ENCODE assay signal across 8 cellular contexts in genomic region chr4:140149851-140150635, GRCh38. TPM values are rescaled to one million over a fixed set of nuclear protein-coding genes. Genes with fewer than 3 reads are reported as not detected.
DNase-seq lines count a peak whose midpoint lies in the region; ATAC-seq and TF ChIP-seq lines count a peak whose summit lies in the region.

No MANE protein-coding gene starts in this region.

- H3F3A ChIP-seq in neural progenitor cell (ENCODE audit: low read depth), result peaks cover 46% of the 10 kb centered on the region

- H3K27me3 Mint-ChIP-seq in Calu3 (ENCODE audit: unreplicated experiment) (no peaks in the 10 kb centered on the region), neural progenitor cell (ENCODE audit: insufficient read depth, low read depth) (peaks cover 6% of the 10 kb centered on the region)
- H3K27me3 Mint-ChIP-seq in activated naive CD4-positive, alpha-beta T cell treated with anti-CD3 and anti-CD28 coated beads for 36 hours (ENCODE audit: low read depth), result peaks cover 20% of the 10 kb centered on the region

- no peak overlapping the region for H3K9ac ChIP-seq in neural progenitor cell

- no peak for TF ChIP-seq CTCF in Calu3 (IDR thresholded peaks at IDR 0.05; ENCODE audit: unreplicated experiment)
- TF ChIP-seq CTCF in gastroesophageal sphincter (IDR thresholded peaks at IDR 0.05), result peak in 3 of 4 experiments; percentile 18 to 53 (median 50)
- no peak for TF ChIP-seq CTCF in neural progenitor cell (IDR thresholded peaks at IDR 0.05)
- TF ChIP-seq CTCF in testis (IDR thresholded peaks at IDR 0.05), result peak in 2 of 3 experiments; percentile 18 to 42

- H3K4me3 ChIP-seq in gastroesophageal sphincter (peak overlapping the region; percentile 59 to 86), neural progenitor cell (peak overlapping the region; percentile 92), testis (peak overlapping the region; percentile 73 to 96)

- no peaks in the 10 kb centered on the region for H3K9me3 Mint-ChIP-seq in Calu3 (ENCODE audit: low read depth, unreplicated experiment)
- no peaks in the 10 kb centered on the region for H3K9me3 Mint-ChIP-seq in activated naive CD4-positive, alpha-beta T cell treated with anti-CD3 and anti-CD28 coated beads for 36 hours
- no peaks in the 10 kb centered on the region for H3K9me3 Mint-ChIP-seq in neural progenitor cell

- H3K4me1 Mint-ChIP-seq in Calu3 (ENCODE audit: low read depth, unreplicated experiment) (peaks cover 9% of the 10 kb centered on the region), neural progenitor cell (peaks cover 40% of the 10 kb centered on the region)
- H3K4me1 Mint-ChIP-seq in activated naive CD4-positive, alpha-beta T cell treated with anti-CD3 and anti-CD28 coated beads for 36 hours (ENCODE audit: low read depth), result peaks cover 15% of the 10 kb centered on the region

- H3K4me1 ChIP-seq in gastroesophageal sphincter, result peaks cover 0 to 17% (median 0%) of the 10 kb centered on the region in 3 donors
- H3K4me1 ChIP-seq in neural progenitor cell, result peaks cover 32% of the 10 kb centered on the region
- H3K4me1 ChIP-seq in testis, result no peaks in the 10 kb centered on the region

- ATAC-seq in gastroesophageal sphincter (no peak), GM18858 (IDR thresholded peaks at IDR 0.05; ENCODE audit: unreplicated experiment) (no peak)

- CTCF ChIA-PET in Calu3 (lab: Charles Lee), result interaction anchor here (0.7 to 2.0 kb wide), 8 partner anchors 9 to 155 kb away, joined by 3 to 10 read pairs (median 5); no protein-coding TSS in a partner anchor
- CTCF ChIA-PET in activated naive CD4-positive, alpha-beta T cell treated with anti-CD3 and anti-CD28 coated beads for 36 hours (lab: Charles Lee), result interaction anchor here (1.0 to 1.2 kb wide), 4 partner anchors 10 to 72 kb away, joined by 3 to 5 read pairs (median 4); no protein-coding TSS in a partner anchor

- WGBS in gastroesophageal sphincter (ENCODE audit: low coverage in 1 of 2), 2 donors, result 1 to 6% methylated on average over 2 to 9 of the region's 20 CpGs
- 1% methylated on average over 19 to 20 of the region's 20 CpGs for WGBS in testis, 2 donors

- H3K4me3 Mint-ChIP-seq in Calu3 (ENCODE audit: low read depth, unreplicated experiment) (peak overlapping the region; percentile 90), neural progenitor cell (peak overlapping the region; percentile 95)
- H3K4me3 Mint-ChIP-seq in activated naive CD4-positive, alpha-beta T cell treated with anti-CD3 and anti-CD28 coated beads for 36 hours, result peak overlapping the region; percentile 82

- intact Hi-C loops in Calu3 (cut with micrococcal nuclease; ENCODE audit: unreplicated experiment), result loop anchor here (2.0 to 10.0 kb wide), 3 partner anchors 53 to 175 kb away; no protein-coding TSS in a partner anchor
- intact Hi-C loops in activated naive CD4-positive, alpha-beta T cell treated with anti-CD3 and anti-CD28 coated beads for 36 hours (cut with micrococcal nuclease), result loop anchor here (1.0 to 5.0 kb wide), 4 partner anchors 34 to 973 kb away; partner anchors contain the start of genes ELF2, NAA15 and NDUFC1
- intact Hi-C loops in testis (cut with DNase I; ENCODE audit: low total_unique reads), result loop anchor here (5.0 kb wide), 3 partner anchors 102 to 413 kb away; no protein-coding TSS in a partner anchor

- no peak for TF ChIP-seq POLR2A in gastroesophageal sphincter (IDR thresholded peaks at IDR 0.05)
- no peak for TF ChIP-seq POLR2A in testis (IDR thresholded peaks at IDR 0.05)

- H3K9me3 ChIP-seq in gastroesophageal sphincter, result no peaks in the 10 kb centered on the region
- H3K9me3 ChIP-seq in neural progenitor cell (ENCODE audit: low read depth), result no peaks in the 10 kb centered on the region
- H3K9me3 ChIP-seq in testis, result no peaks in the 10 kb centered on the region

- H3K36me3 Mint-ChIP-seq in Calu3 (ENCODE audit: insufficient read depth, unreplicated experiment) (peaks cover 47% of the 10 kb centered on the region), neural progenitor cell (no peaks in the 10 kb centered on the region)
- H3K36me3 Mint-ChIP-seq in activated naive CD4-positive, alpha-beta T cell treated with anti-CD3 and anti-CD28 coated beads for 36 hours (ENCODE audit: low read depth), result no peaks in the 10 kb centered on the region

- TSS peak; percentile 38 for BruUV-seq in Calu3 (replicated peaks; lab: Mats Ljungman, UMichigan)

- H4K20me1 ChIP-seq in neural progenitor cell (ENCODE audit: low read depth), result peaks cover 9% of the 10 kb centered on the region

- peaks cover 59% of the 10 kb centered on the region for H3K79me2 ChIP-seq in neural progenitor cell (ENCODE audit: low read depth)

- no peaks in the 10 kb centered on the region for H3K27me3 ChIP-seq in gastroesophageal sphincter
- no peaks in the 10 kb centered on the region for H3K27me3 ChIP-seq in neural progenitor cell
- no peaks in the 10 kb centered on the region for H3K27me3 ChIP-seq in testis

- peak overlapping the region; percentile 67 for H3K27ac Mint-ChIP-seq in Calu3 (ENCODE audit: unreplicated experiment)
- peak overlapping the region; percentile 69 for H3K27ac Mint-ChIP-seq in activated naive CD4-positive, alpha-beta T cell treated with anti-CD3 and anti-CD28 coated beads for 36 hours
- peak overlapping the region; percentile 98 for H3K27ac Mint-ChIP-seq in neural progenitor cell

- H3K27ac ChIP-seq in gastroesophageal sphincter, result peak overlapping the region; percentile 84 to 100 (median 98)
- peak overlapping the region; percentile 96 for H3K27ac ChIP-seq in neural progenitor cell
- H3K27ac ChIP-seq in testis, result peak overlapping the region; percentile 93 to 98

- H3K36me3 ChIP-seq in gastroesophageal sphincter, result no peaks in the 10 kb centered on the region
- no peaks in the 10 kb centered on the region for H3K36me3 ChIP-seq in neural progenitor cell
- no peaks in the 10 kb centered on the region for H3K36me3 ChIP-seq in testis (ENCODE audit: low read depth, missing control alignments)

- H3K4me2 ChIP-seq in neural progenitor cell, result peak overlapping the region; percentile 92

- H2AFZ ChIP-seq in neural progenitor cell (replicated peaks), result peak overlapping the region; percentile 65

- no peak for TF ChIP-seq EP300 in gastroesophageal sphincter (IDR thresholded peaks at IDR 0.05)

- DNase-seq in Calu3 (peak; percentile 69), HuH-7.5 (ENCODE audit: low spot score) (peak; percentile 49), RPMI7951 (ENCODE audit: low read depth) (peak; percentile 49), neural progenitor cell (ENCODE audit: low spot score) (peak; percentile 80), testis (peak; percentile 87)
- DNase-seq in activated naive CD4-positive, alpha-beta T cell treated with anti-CD3 and anti-CD28 coated beads for 36 hours, result peak; percentile 72

RNA-seq across cellular contexts. Expression of gene MAML3, which starts 3.9 kb away (rescaled TPM):
- total RNA-seq in Calu3 (2022) (3.8 and 4.0 TPM in 2 replicates), gastroesophageal sphincter (10 to 100 TPM in 1 of 4 donors, 1 to 10 TPM in 3; 5.3 to 10.6 (median 9.3) TPM), neural progenitor cell (ENCODE audit: low replicate concordance) (13.5 and 14.4 TPM in 2 replicates), testis (10 to 100 TPM; 18.8 to 21.2 TPM)
- total RNA-seq in RPMI7951 (2014; rRNA removed; shearing (Covaris generic)), result 1.9 and 3.2 TPM in 2 replicates
- total RNA-seq in activated naive CD4-positive, alpha-beta T cell treated with anti-CD3 and anti-CD28 coated beads for 36 hours, result under 1 TPM; 0.52 to 0.76 TPM
- 7.6 TPM for polyA plus RNA-seq in testis (ENCODE audit: insufficient read depth, low read depth, low replicate concordance)

Comparison
In these comparisons a context has a peak if more than half of its experiments do, and no peak if none do; other contexts are left out.
1. CTCF ChIP-seq: peak in gastroesophageal sphincter (3 of 4) and testis (2 of 3); none in Calu3 (single experiment) and neural progenitor cell (single experiment).
2. Peak in every context shown above with its lines, with median percentiles within 50 percentile points of each other: DNase-seq, H3K27ac Mint-ChIP-seq, H3K4me3 Mint-ChIP-seq, H3K27ac ChIP-seq and H3K4me3 ChIP-seq.